1 cellular context compared by ENCODE assay signal in the genomic region with DNA sequence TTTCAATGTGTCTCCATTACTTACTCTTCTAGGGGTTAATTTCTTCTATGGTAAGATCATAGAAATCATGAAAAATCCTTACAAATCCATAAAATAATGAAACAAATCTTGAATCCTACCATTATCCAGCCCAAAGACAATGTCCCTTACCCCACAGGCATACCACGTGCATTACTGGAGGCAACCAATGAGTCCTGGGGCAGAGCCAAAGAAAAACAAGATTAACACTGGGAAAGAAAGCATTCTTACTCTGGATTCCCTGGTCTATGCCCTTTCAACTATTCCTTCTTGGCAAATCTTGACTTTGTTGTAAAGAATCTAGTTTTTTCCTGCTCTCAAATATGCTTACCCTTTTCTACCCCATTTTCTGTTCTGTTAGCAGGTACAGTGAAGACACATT.
TF ChIP-seq lines count a peak whose summit lies in the region.

No MANE protein-coding gene starts in this region.

TF ChIP-seq in IMR-90, 13 proteins besides CTCF, POLR2A, EP300 and RAD21 (continued from another document):
- TF ChIP-seq BHLHE40 (IDR thresholded peaks at IDR 0.05; ENCODE audit: low read depth, low read length) (no peak), MAZ (IDR thresholded peaks at IDR 0.05; ENCODE audit: borderline replicate concordance, low read depth, low read length) (no peak), CEBPB (IDR thresholded peaks at IDR 0.05; ENCODE audit: low read depth, low read length) (no peak)
- TF ChIP-seq, protein P1, sequence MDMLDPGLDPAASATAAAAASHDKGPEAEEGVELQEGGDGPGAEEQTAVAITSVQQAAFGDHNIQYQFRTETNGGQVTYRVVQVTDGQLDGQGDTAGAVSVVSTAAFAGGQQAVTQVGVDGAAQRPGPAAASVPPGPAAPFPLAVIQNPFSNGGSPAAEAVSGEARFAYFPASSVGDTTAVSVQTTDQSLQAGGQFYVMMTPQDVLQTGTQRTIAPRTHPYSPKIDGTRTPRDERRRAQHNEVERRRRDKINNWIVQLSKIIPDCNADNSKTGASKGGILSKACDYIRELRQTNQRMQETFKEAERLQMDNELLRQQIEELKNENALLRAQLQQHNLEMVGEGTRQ (IDR thresholded peaks at IDR 0.05; ENCODE audit: low read depth, low read length): no peak
- TF ChIP-seq, protein P2, sequence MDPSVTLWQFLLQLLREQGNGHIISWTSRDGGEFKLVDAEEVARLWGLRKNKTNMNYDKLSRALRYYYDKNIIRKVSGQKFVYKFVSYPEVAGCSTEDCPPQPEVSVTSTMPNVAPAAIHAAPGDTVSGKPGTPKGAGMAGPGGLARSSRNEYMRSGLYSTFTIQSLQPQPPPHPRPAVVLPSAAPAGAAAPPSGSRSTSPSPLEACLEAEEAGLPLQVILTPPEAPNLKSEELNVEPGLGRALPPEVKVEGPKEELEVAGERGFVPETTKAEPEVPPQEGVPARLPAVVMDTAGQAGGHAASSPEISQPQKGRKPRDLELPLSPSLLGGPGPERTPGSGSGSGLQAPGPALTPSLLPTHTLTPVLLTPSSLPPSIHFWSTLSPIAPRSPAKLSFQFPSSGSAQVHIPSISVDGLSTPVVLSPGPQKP (IDR thresholded peaks at IDR 0.05; ENCODE audit: borderline replicate concordance, low read depth, low read length): no peak
